In genomic region chr3:29072626-29073025, GRCh38 we compare ENCODE assay signal across 14 cellular contexts.
"Had no signal": no experiment of that assay in that cellular context is flagged by ENCODE, and none has a peak within 500 bp of the region (broad histone marks: within the 10 kb centered on the region; RNA-seq: fewer than 3 reads in every experiment).

No MANE protein-coding gene starts in this region.

- H3K27me3 ChIP-seq: adrenal gland, dorsolateral prefrontal cortex, tibial artery, vagina had no signal

- H3K4me2 ChIP-seq: smooth muscle cell had no signal

- DNase-seq: activated CD4-positive, alpha-beta T cell treated with anti-CD3 and anti-CD28 coated beads for 48 hours; activated CD8-positive, alpha-beta memory T cell treated with anti-CD3 and anti-CD28 coated beads for 24 hours; activated naive CD4-positive, alpha-beta T cell treated with anti-CD3 and anti-CD28 coated beads, Interleukin-2, amount 50 U/mL, for 16 hours; activated T-cell treated with anti-CD3 and anti-CD28 coated beads for 4 hours; adrenal gland; dorsolateral prefrontal cortex; hippocampal formation; kidney glomerular epithelial cell; T-helper 1 cell; tibial artery had no signal

- ATAC-seq: activated T-helper 17 cell treated with anti-CD3 and anti-CD28 coated beads, Interleukin-2, amount 50 U/mL, for 72 hours; WTC11 had no signal

- H3K36me3 ChIP-seq: adrenal gland, tibial artery, vagina had no signal

- H3K27ac ChIP-seq: adrenal gland, dorsolateral prefrontal cortex, tibial artery, vagina had no signal

- H3K9me3 ChIP-seq: adrenal gland, tibial artery, vagina had no signal

- H3K4me3 ChIP-seq: adrenal gland, dorsolateral prefrontal cortex, smooth muscle cell, tibial artery, vagina had no signal

- H3K4me1 ChIP-seq: adrenal gland, vagina had no signal
